ENCODE assay signal across 16 cellular contexts in the genomic region with DNA sequence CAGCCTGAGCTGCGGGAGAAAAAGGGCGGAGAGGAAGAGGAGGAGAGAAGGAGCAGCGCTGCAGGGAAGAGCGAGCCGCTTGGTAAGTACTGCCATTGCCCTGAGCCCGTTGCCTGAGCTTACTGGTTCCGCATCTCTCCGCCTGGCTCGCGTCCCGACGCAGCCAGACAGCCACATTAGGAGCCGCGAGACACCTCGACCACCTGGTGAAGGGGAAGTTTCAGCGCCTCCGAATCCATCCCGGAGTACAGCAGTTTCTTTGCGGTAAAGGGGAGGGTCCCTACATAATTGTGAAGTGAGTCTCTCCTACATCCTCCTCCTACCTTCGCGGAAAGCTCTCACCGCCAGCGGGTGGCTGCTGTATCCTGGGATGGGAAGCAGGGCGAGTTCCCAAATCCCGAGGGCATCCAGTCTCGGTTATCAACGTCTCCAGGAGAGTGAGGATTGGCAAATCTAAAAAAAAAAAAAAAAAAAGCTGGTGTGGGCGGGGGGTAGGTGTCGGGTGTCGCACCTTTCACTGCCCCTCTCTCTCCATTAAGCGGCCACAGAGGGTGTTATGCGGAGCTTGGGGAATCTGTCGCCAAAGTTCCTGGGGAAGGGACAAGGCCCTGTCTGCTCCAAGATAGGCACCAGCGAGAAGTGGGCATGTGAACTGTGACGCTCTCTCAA. TPM values are rescaled to one million over a fixed set of nuclear protein-coding genes. Genes with fewer than 3 reads are reported as not detected.
DNase-seq lines count a peak whose midpoint lies in the region; ATAC-seq and TF ChIP-seq lines count a peak whose summit lies in the region.
"Had no signal": no experiment of that assay in that cellular context is flagged by ENCODE, and none has a peak within 500 bp of the region (broad histone marks: within the 10 kb centered on the region; RNA-seq: fewer than 3 reads in every experiment).

No MANE protein-coding gene starts in this region.

- H3K9me3 Mint-ChIP-seq in glutamatergic neuron (ENCODE audit: unreplicated experiment): peaks cover 2% of the 10 kb centered on the region
- peaks cover 4% of the 10 kb centered on the region for H3K9me3 Mint-ChIP-seq in nephron
- H3K9me3 Mint-ChIP-seq: effector memory CD8-positive, alpha-beta T cell had no signal

- peak overlapping the region; percentile 21 for H3K4me3 ChIP-seq in cardiac muscle cell

- no peak for ATAC-seq in HG02610 (IDR thresholded peaks at IDR 0.05; ENCODE audit: unreplicated experiment)
- ATAC-seq: effector memory CD8-positive, alpha-beta T cell had no signal

- H3K4me1 Mint-ChIP-seq in glutamatergic neuron (ENCODE audit: low read depth, unreplicated experiment): no peaks in the 10 kb centered on the region
- no peaks in the 10 kb centered on the region for H3K4me1 Mint-ChIP-seq in nephron

- H3K36me3 ChIP-seq in cardiac muscle cell: no peaks in the 10 kb centered on the region
- H3K36me3 ChIP-seq: brain microvascular endothelial cell had no signal

- H3K9me3 ChIP-seq in cardiac muscle cell (ENCODE audit: low read depth): no peaks in the 10 kb centered on the region

- H3K36me3 Mint-ChIP-seq in glutamatergic neuron (ENCODE audit: unreplicated experiment) (no peaks in the 10 kb centered on the region), nephron (ENCODE audit: low read depth) (no peaks in the 10 kb centered on the region)

- H3K4me3 Mint-ChIP-seq in glutamatergic neuron (ENCODE audit: unreplicated experiment): peak overlapping the region; percentile 84
- H3K4me3 Mint-ChIP-seq in nephron: peak overlapping the region; percentile 79 to 83 (median 81)
- H3K4me3 Mint-ChIP-seq: effector memory CD8-positive, alpha-beta T cell had no signal

- TF ChIP-seq CTCF in cardiac muscle cell (IDR thresholded peaks at IDR 0.05; ENCODE audit: low read depth, low read length): no peak
- TF ChIP-seq CTCF in glutamatergic neuron (IDR thresholded peaks at IDR 0.05; ENCODE audit: partially characterized antibody, unreplicated experiment): no peak
- no peak for TF ChIP-seq CTCF in nephron (IDR thresholded peaks at IDR 0.05; ENCODE audit: unreplicated experiment in 3 of 3)

- intact Hi-C loops in cardiac septum (cut with DNase I): no loop called here

- H3K27ac ChIP-seq in cardiac muscle cell: no peak overlapping the region
- H3K27ac ChIP-seq: brain microvascular endothelial cell had no signal

- H3K27me3 ChIP-seq in cardiac muscle cell: no peaks in the 10 kb centered on the region
- H3K27me3 ChIP-seq: brain microvascular endothelial cell had no signal

- DNase-seq in cardiac muscle cell (ENCODE audit: low read depth in 1 of 2, low spot score in 1 of 2): peak in 1 of 2 donors; percentile 36
- no peak for DNase-seq in cardiac septum (ENCODE audit: low spot score)
- no peak for DNase-seq in glutamatergic neuron
- DNase-seq in NCI-H1694 (lab: John Stamatoyannopoulos, UW): no peak
- no peak for DNase-seq in activated CD4-positive, alpha-beta T cell treated with anti-CD3 and anti-CD28 coated beads for 1 hour
- no peak for DNase-seq in HCEC 1CT
- DNase-seq: activated naive CD4-positive, alpha-beta T cell treated with Interleukin-2 at 50 U/mL for 16 hours; brain microvascular endothelial cell; effector memory CD8-positive, alpha-beta T cell; KBM-7; NCI-H1092 treated with DMSO at 0.1 percent for 48 hours had no signal

- H3K27ac Mint-ChIP-seq in glutamatergic neuron (ENCODE audit: unreplicated experiment) (no peak overlapping the region), nephron (no peak overlapping the region)
- H3K27ac Mint-ChIP-seq: effector memory CD8-positive, alpha-beta T cell had no signal

- H3K27me3 Mint-ChIP-seq in glutamatergic neuron (ENCODE audit: unreplicated experiment): no peaks in the 10 kb centered on the region
- H3K27me3 Mint-ChIP-seq in nephron (ENCODE audit: low read depth): peaks cover 22% of the 10 kb centered on the region
- H3K27me3 Mint-ChIP-seq: effector memory CD8-positive, alpha-beta T cell had no signal

- no peaks in the 10 kb centered on the region for H3K4me1 ChIP-seq in cardiac muscle cell (ENCODE audit: low read depth)

RNA-seq across cellular contexts. Expression of a gene that starts 7.9 kb away (rescaled TPM):
- not detected in 2 replicates for total RNA-seq in cardiac muscle cell
- polyA plus RNA-seq in cardiac muscle cell: 0.87 TPM in 1 of 2 replicates, not detected in the other
- total RNA-seq in cardiac septum: not detected
- not detected for total RNA-seq in glutamatergic neuron (ENCODE audit: unreplicated experiment)
- total RNA-seq: posterior vena cava had no signal
- polyA plus RNA-seq: AG04450, keratinocyte had no signal
